Comparison of ENCODE assay signal across 19 cellular contexts in the genomic region with DNA sequence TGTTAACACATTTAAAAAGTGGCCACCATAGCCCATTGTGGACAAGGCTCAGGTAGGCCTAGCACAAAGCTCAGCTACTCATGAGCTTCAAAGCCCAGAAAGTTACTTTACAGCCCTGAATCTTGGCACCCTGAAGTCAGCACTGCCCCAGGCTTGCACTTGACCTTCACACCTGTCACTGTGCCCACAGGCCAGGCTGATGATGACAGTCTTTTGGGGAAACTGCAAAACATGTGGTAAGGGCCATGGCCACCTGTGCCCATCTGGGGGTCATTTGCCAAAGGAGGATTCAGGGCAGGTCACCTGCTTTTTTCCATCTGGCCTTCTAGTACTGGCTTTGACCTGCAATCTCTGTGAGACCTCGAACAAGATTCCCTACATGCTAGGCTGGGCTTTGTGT. TPM values are rescaled to one million over a fixed set of nuclear protein-coding genes. Genes with fewer than 3 reads are reported as not detected.
"Had no signal": no experiment of that assay in that cellular context is flagged by ENCODE, and none has a peak within 500 bp of the region (broad histone marks: within the 10 kb centered on the region; RNA-seq: fewer than 3 reads in every experiment).

No MANE protein-coding gene starts in this region.

- H3K9me3 ChIP-seq: gastrocnemius medialis, left lung, mucosa of descending colon, ovary, thoracic aorta, tibial nerve, upper lobe of left lung had no signal

- H3K4me3 ChIP-seq: gastrocnemius medialis, left lung, mucosa of descending colon, ovary, thoracic aorta, tibial nerve, upper lobe of left lung had no signal

- H3K27ac ChIP-seq: gastrocnemius medialis, ovary, thoracic aorta, tibial nerve, upper lobe of left lung had no signal

- H3K4me1 ChIP-seq: gastrocnemius medialis, tibial nerve had no signal

- H3K27me3 ChIP-seq: gastrocnemius medialis, left lung, ovary, tibial nerve, upper lobe of left lung had no signal

- DNase-seq: cortex of kidney; foreskin fibroblast; gastrocnemius medialis; kidney; left lung; mesenchymal stem cell; mucosa of descending colon; naive thymus-derived CD4-positive, alpha-beta T cell; occipital lobe; ovary; small intestine; stimulated activated CD4-positive, alpha-beta T cell treated with anti-CD3 and anti-CD28 coated beads, Interleukin-15, amount 100 ng/mL, for 24 hours; stimulated activated CD4-positive, alpha-beta T cell treated with anti-CD3 and anti-CD28 coated beads, Interleukin-2, amount 100 ng/mL, for 48 hours; stimulated activated naive B cell treated with anti-CD40 and anti-IgM and Interleukin-4, amounts not matched to agents 10 μg/mL and 1 μg/mL and 100 μg/mL, for 72 hours; upper lobe of left lung had no signal

- H3K36me3 ChIP-seq: gastrocnemius medialis, left lung, ovary, thoracic aorta, upper lobe of left lung had no signal

RNA-seq across cellular contexts. Expression of a gene that starts 11.0 kb away (rescaled TPM):
- polyA plus RNA-seq: naive thymus-derived CD4-positive, alpha-beta T cell had no signal

RNA-seq across cellular contexts. Expression of a gene that starts 11.1 kb away (rescaled TPM):
- total RNA-seq: glomerular endothelial cell, lung microvascular endothelial cell had no signal
